In genomic region chr9:107929439-107929838, GRCh38 we compare ENCODE assay signal across 12 cellular contexts.
DNase-seq lines count a peak whose midpoint lies in the region; ATAC-seq lines count a peak whose summit lies in the region.
"Had no signal": no experiment of that assay in that cellular context is flagged by ENCODE, and none has a peak within 500 bp of the region (broad histone marks: within the 10 kb centered on the region; RNA-seq: fewer than 3 reads in every experiment).

No MANE protein-coding gene starts in this region.

- H3K27me3 Mint-ChIP-seq in natural killer cell treated with Interleukin-12 subunit alpha and Interleukin-12 subunit beta and Interleukin-15 and Interleukin-18, amount 100 ng/mL, for 72 hours = no peaks in the 10 kb centered on the region
- H3K27me3 Mint-ChIP-seq: activated CD4-positive, alpha-beta T cell treated with anti-CD3 and anti-CD28 coated beads, Interleukin-2, amount 10 ng/mL, durations not matched to agents 24 days and 14 days; activated naive CD8-positive, alpha-beta T cell; stimulated activated naive CD8-positive, alpha-beta T cell treated with anti-CD3 and anti-CD28 coated beads, Interleukin-15, Interleukin-2, amounts not matched to agents 100 ng/mL and 50 ng/mL, for 24 hours had no signal

- no peaks in the 10 kb centered on the region for H3K36me3 Mint-ChIP-seq in natural killer cell treated with Interleukin-12 subunit alpha and Interleukin-12 subunit beta and Interleukin-15 and Interleukin-18, amount 100 ng/mL, for 72 hours
- H3K36me3 Mint-ChIP-seq: activated naive CD8-positive, alpha-beta T cell; mesothelial cell of epicardium had no signal

- H3K4me1 Mint-ChIP-seq in natural killer cell treated with Interleukin-12 subunit alpha and Interleukin-12 subunit beta and Interleukin-15 and Interleukin-18, amount 100 ng/mL, for 72 hours (ENCODE audit: low read depth in 2 of 2) = no peaks in the 10 kb centered on the region
- H3K4me1 Mint-ChIP-seq: activated CD4-positive, alpha-beta T cell treated with anti-CD3 and anti-CD28 coated beads, Interleukin-2, amount 10 ng/mL, durations not matched to agents 24 days and 14 days had no signal

- H2AFZ ChIP-seq in mesenchymal stem cell (ENCODE audit: low read depth, low read length) = no peak overlapping the region

- H2BK12ac ChIP-seq in mesenchymal stem cell (ENCODE audit: low read length in 2 of 2) = no peak overlapping the region

- H3K14ac ChIP-seq in mesenchymal stem cell (ENCODE audit: low read length in 2 of 2) = no peak overlapping the region

- no peak overlapping the region for H2AK5ac ChIP-seq in mesenchymal stem cell (ENCODE audit: low read length, severe bottlenecking)

- H3K9me3 Mint-ChIP-seq in natural killer cell treated with Interleukin-12 subunit alpha and Interleukin-12 subunit beta and Interleukin-15 and Interleukin-18, amount 100 ng/mL, for 72 hours = peaks cover 11% of the 10 kb centered on the region
- H3K9me3 Mint-ChIP-seq: activated CD4-positive, alpha-beta T cell treated with anti-CD3 and anti-CD28 coated beads, Interleukin-2, amount 10 ng/mL, durations not matched to agents 24 days and 14 days; stimulated activated naive CD8-positive, alpha-beta T cell treated with anti-CD3 and anti-CD28 coated beads, Interleukin-15, Interleukin-2, amounts not matched to agents 100 ng/mL and 50 ng/mL, for 24 hours had no signal

- H3K4me3 Mint-ChIP-seq in natural killer cell treated with Interleukin-12 subunit alpha and Interleukin-12 subunit beta and Interleukin-15 and Interleukin-18, amount 100 ng/mL, for 72 hours = no peak overlapping the region
- H3K4me3 Mint-ChIP-seq: activated CD4-positive, alpha-beta T cell treated with anti-CD3 and anti-CD28 coated beads, Interleukin-2, amount 10 ng/mL, durations not matched to agents 24 days and 14 days; activated naive CD8-positive, alpha-beta T cell; mesothelial cell of epicardium; stimulated activated naive CD8-positive, alpha-beta T cell treated with anti-CD3 and anti-CD28 coated beads, Interleukin-15, Interleukin-2, amounts not matched to agents 100 ng/mL and 50 ng/mL, for 24 hours had no signal

- no peak overlapping the region for H4K8ac ChIP-seq in mesenchymal stem cell (ENCODE audit: low read length)

- H3K27me3 ChIP-seq in mesenchymal stem cell (ENCODE audit: control insufficient read depth in 1 of 2, insufficient read depth in 1 of 2, low read length in 2 of 2) = no peaks in the 10 kb centered on the region

- H3K18ac ChIP-seq in mesenchymal stem cell (ENCODE audit: low read depth in 1 of 2, low read length in 2 of 2) = no peak overlapping the region

- no peak overlapping the region for H3K4me2 ChIP-seq in mesenchymal stem cell (ENCODE audit: low read length, poor library complexity, severe bottlenecking)

- no peaks in the 10 kb centered on the region for H3K9me3 ChIP-seq in mesenchymal stem cell (ENCODE audit: control insufficient read depth, low read length)

- H2BK120ac ChIP-seq in mesenchymal stem cell (ENCODE audit: low read depth, low read length) = no peak overlapping the region

- H4K91ac ChIP-seq in mesenchymal stem cell (ENCODE audit: low read length) = no peak overlapping the region

- no peak overlapping the region for H3K27ac Mint-ChIP-seq in natural killer cell treated with Interleukin-12 subunit alpha and Interleukin-12 subunit beta and Interleukin-15 and Interleukin-18, amount 100 ng/mL, for 72 hours
- H3K27ac Mint-ChIP-seq: activated CD4-positive, alpha-beta T cell treated with anti-CD3 and anti-CD28 coated beads, Interleukin-2, amount 10 ng/mL, durations not matched to agents 24 days and 14 days; activated naive CD8-positive, alpha-beta T cell; mesothelial cell of epicardium; stimulated activated naive CD8-positive, alpha-beta T cell treated with anti-CD3 and anti-CD28 coated beads, Interleukin-15, Interleukin-2, amounts not matched to agents 100 ng/mL and 50 ng/mL, for 24 hours had no signal

- no peak overlapping the region for H2BK5ac ChIP-seq in mesenchymal stem cell (ENCODE audit: low read depth, low read length, poor library complexity, severe bottlenecking)

- DNase-seq in Ammon's horn (ENCODE audit: low spot score) (peak; percentile 61), NCI-H2081 treated with DMSO at 0.1 percent for 48 hours (lab: John Stamatoyannopoulos, UW) (peak; percentile 12), epithelial cell of prostate (ENCODE audit: low read depth, low spot score) (peak; percentile 14), mesenchymal stem cell (peak; percentile 80), NCI-H2196 treated with DMSO at 0.1 percent for 48 hours (lab: John Stamatoyannopoulos, UW; ENCODE audit: unreplicated experiment) (no peak), NCI-H2107 treated with DMSO at 0.1 percent for 48 hours (lab: John Stamatoyannopoulos, UW; ENCODE audit: unreplicated experiment) (no peak), DMS 273 (lab: John Stamatoyannopoulos, UW; ENCODE audit: unreplicated experiment) (no peak)
- no peak for DNase-seq in natural killer cell treated with Interleukin-12 subunit alpha and Interleukin-12 subunit beta and Interleukin-15 and Interleukin-18, amount 100 ng/mL, for 72 hours (ENCODE audit: low spot score)
- DNase-seq: activated CD4-positive, alpha-beta T cell treated with anti-CD3 and anti-CD28 coated beads, Interleukin-2, amount 10 ng/mL, durations not matched to agents 24 days and 14 days had no signal

- H2BK15ac ChIP-seq in mesenchymal stem cell (ENCODE audit: low read depth, poor library complexity, severe bottlenecking) = no peak overlapping the region

- no peaks in the 10 kb centered on the region for H3K36me3 ChIP-seq in mesenchymal stem cell (ENCODE audit: control insufficient read depth in 1 of 2, insufficient read depth in 2 of 2, low read depth in 1 of 2, low read length in 2 of 2)

- no peak overlapping the region for H3K9ac ChIP-seq in mesenchymal stem cell (ENCODE audit: low read length)

- H3K23ac ChIP-seq in mesenchymal stem cell (ENCODE audit: low read length in 2 of 2) = no peak overlapping the region

- H3K27ac ChIP-seq in epithelial cell of prostate (no peak overlapping the region), mesenchymal stem cell (ENCODE audit: low read length, poor library complexity, severe bottlenecking) (no peak overlapping the region)

- H3K4me1 ChIP-seq in mesenchymal stem cell (ENCODE audit: control insufficient read depth, insufficient read depth, low read depth, low read length) = no peaks in the 10 kb centered on the region

- no peak overlapping the region for H3K4me3 ChIP-seq in mesenchymal stem cell (ENCODE audit: insufficient read depth in 1 of 2, low read depth in 1 of 2, low read length in 2 of 2)

- 100% methylated on average over 3 of the region's 3 CpGs for WGBS in mesenchymal stem cell

- H3K4ac ChIP-seq in mesenchymal stem cell (ENCODE audit: low read depth in 1 of 2, low read length in 2 of 2) = no peak overlapping the region

- no peak for ATAC-seq in natural killer cell treated with Interleukin-12 subunit alpha and Interleukin-12 subunit beta and Interleukin-15 and Interleukin-18, amount 100 ng/mL, for 72 hours

- no peaks in the 10 kb centered on the region for H3K79me1 ChIP-seq in mesenchymal stem cell (replicated peaks; ENCODE audit: low read length, poor library complexity, severe bottlenecking)

Comparison
In these comparisons a context has a peak if more than half of its experiments do, and no peak if none do; other contexts are left out.
1. DNase-seq: peak in Ammon's horn (single experiment), NCI-H2081 treated with DMSO at 0.1 percent for 48 hours (single experiment), epithelial cell of prostate (single experiment) and mesenchymal stem cell (single experiment); none in natural killer cell treated with Interleukin-12 subunit alpha and Interleukin-12 subunit beta and Interleukin-15 and Interleukin-18, amount 100 ng/mL, for 72 hours (single experiment), NCI-H2196 treated with DMSO at 0.1 percent for 48 hours (single experiment), NCI-H2107 treated with DMSO at 0.1 percent for 48 hours (single experiment) and DMS 273 (single experiment).